In the genomic region with DNA sequence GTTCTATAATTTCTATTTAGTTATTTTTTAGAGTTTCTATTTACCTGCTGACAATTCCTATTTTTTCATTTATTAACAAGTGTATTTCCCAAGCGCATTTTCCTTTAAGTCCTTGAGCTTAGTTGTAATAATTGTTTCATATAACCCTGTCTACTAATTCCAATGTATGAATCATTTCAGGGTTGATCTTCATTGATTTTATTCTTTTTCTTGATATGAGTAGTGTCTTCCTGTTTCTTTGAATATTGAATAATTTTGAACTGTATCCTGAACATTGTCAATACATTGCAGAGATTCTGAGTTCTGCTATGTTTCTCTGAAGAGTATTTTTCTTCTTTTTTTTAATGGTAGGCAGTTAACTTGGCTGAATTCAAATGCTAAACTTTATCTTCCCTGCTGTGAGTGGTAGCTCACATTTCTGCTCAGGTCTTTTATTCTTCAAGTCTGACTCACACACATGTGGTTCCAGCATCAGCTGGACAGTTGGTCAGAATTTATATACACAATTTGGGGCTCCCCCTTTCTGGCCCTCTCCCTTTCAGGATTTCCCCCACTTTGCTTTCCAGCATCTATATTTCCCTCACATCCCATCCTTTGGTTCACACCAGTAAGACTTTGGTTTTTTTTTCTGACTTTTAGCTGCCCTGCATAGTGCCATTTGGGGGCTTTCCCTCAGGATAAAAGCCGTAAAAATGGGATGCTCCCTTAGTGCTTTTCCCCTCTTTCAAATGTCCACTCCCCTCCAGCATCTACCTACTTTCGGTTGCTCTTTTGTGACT, we compare ENCODE assay signal across 13 cellular contexts. TPM values are rescaled to one million over a fixed set of nuclear protein-coding genes. Genes with fewer than 3 reads are reported as not detected.
DNase-seq lines count a peak whose midpoint lies in the region; ATAC-seq and TF ChIP-seq lines count a peak whose summit lies in the region.
"Had no signal": no experiment of that assay in that cellular context is flagged by ENCODE, and none has a peak within 500 bp of the region (broad histone marks: within the 10 kb centered on the region; RNA-seq: fewer than 3 reads in every experiment).

No MANE protein-coding gene starts in this region.

- peak overlapping the region; percentile 22; the same call in 1 of the 2 replicates for H3K27ac Mint-ChIP-seq in WTC11
- H3K27ac Mint-ChIP-seq: mesothelial cell of epicardium had no signal

- DNase-seq in WTC11 (ENCODE audit: low spot score) (no peak), kidney tubule cell (ENCODE audit: low spot score) (peak; percentile 46), hepatic stellate cell (ENCODE audit: low spot score) (no peak), cortex of kidney (lab: John Stamatoyannopoulos, UW) (no peak), NCI-H1417 treated with DMSO at 0.1 percent for 48 hours (lab: John Stamatoyannopoulos, UW) (no peak)
- DNase-seq in effector CD8-positive, alpha-beta T cell (lab: John Stamatoyannopoulos, UW) = no peak
- DNase-seq: aorta; H7; MG63; stimulated activated CD4-positive, alpha-beta T cell treated with anti-CD3 and anti-CD28 coated beads, Interleukin-2, amount 100 ng/mL, for 24 hours had no signal

- peaks cover 56% of the 10 kb centered on the region for H3K4me1 Mint-ChIP-seq in WTC11

- no peak overlapping the region for H3K4me3 Mint-ChIP-seq in WTC11
- H3K4me3 Mint-ChIP-seq: mesothelial cell of epicardium had no signal

- peak; percentile 65 for ATAC-seq in GM19023 (IDR thresholded peaks at IDR 0.05; ENCODE audit: unreplicated experiment)
- ATAC-seq in HG02852 (IDR thresholded peaks at IDR 0.05; ENCODE audit: unreplicated experiment) = peak; percentile 45
- ATAC-seq in WTC11 = peak; percentile 49

- H3K27me3 Mint-ChIP-seq in WTC11 (ENCODE audit: low read depth) = peaks cover 4% of the 10 kb centered on the region; the same call in 1 of the 2 replicates

- no peak for TF ChIP-seq CTCF in WTC11 (IDR thresholded peaks at IDR 0.05)

- peaks cover 21% of the 10 kb centered on the region for H3K36me3 Mint-ChIP-seq in WTC11

- CTCF ChIA-PET in WTC11 (lab: Charles Lee) = interaction anchor here (0.6 to 1.3 kb wide), 3 partner anchors 10 to 406 kb away, joined by 3 to 6 read pairs (median 3); no protein-coding TSS in a partner anchor

- POLR2A ChIA-PET in WTC11 (lab: Charles Lee) = interaction anchor here (0.6 kb wide), 1 partner anchor 9 kb away, joined by 3 read pairs; no protein-coding TSS in a partner anchor

- H3K9me3 Mint-ChIP-seq in WTC11 = peaks cover 27% of the 10 kb centered on the region

TF ChIP-seq in WTC11, 78 proteins besides CTCF, POLR2A, EP300 and RAD21 (continues in another document):
- TF ChIP-seq, protein P1, sequence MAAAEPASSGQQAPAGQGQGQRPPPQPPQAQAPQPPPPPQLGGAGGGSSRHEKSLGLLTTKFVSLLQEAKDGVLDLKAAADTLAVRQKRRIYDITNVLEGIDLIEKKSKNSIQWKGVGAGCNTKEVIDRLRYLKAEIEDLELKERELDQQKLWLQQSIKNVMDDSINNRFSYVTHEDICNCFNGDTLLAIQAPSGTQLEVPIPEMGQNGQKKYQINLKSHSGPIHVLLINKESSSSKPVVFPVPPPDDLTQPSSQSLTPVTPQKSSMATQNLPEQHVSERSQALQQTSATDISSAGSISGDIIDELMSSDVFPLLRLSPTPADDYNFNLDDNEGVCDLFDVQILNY (CRISPR knock-in tag; IDR thresholded peaks at IDR 0.05) = no peak
- TF ChIP-seq ZBTB21 (CRISPR knock-in tag; IDR thresholded peaks at IDR 0.05; ENCODE audit: borderline replicate concordance) (no peak), HMGA2 (CRISPR knock-in tag; IDR thresholded peaks at IDR 0.05) (no peak), NR3C1 (CRISPR knock-in tag; conservative IDR thresholded peaks at IDR 0.05; ENCODE audit: low read depth) (no peak), ATF2 (CRISPR knock-in tag; IDR thresholded peaks at IDR 0.05; ENCODE audit: borderline replicate concordance, low read depth) (no peak), ZNF396 (CRISPR knock-in tag; IDR thresholded peaks at IDR 0.05; ENCODE audit: borderline replicate concordance) (no peak), TP53 (CRISPR knock-in tag; IDR thresholded peaks at IDR 0.05) (no peak), MLX (CRISPR knock-in tag; IDR thresholded peaks at IDR 0.05) (no peak), EMX1 (CRISPR knock-in tag; IDR thresholded peaks at IDR 0.05) (no peak)
- TF ChIP-seq, protein P2, sequence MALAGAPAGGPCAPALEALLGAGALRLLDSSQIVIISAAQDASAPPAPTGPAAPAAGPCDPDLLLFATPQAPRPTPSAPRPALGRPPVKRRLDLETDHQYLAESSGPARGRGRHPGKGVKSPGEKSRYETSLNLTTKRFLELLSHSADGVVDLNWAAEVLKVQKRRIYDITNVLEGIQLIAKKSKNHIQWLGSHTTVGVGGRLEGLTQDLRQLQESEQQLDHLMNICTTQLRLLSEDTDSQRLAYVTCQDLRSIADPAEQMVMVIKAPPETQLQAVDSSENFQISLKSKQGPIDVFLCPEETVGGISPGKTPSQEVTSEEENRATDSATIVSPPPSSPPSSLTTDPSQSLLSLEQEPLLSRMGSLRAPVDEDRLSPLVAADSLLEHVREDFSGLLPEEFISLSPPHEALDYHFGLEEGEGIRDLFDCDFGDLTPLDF (CRISPR knock-in tag; IDR thresholded peaks at IDR 0.05) = no peak
- TF ChIP-seq, protein P3, sequence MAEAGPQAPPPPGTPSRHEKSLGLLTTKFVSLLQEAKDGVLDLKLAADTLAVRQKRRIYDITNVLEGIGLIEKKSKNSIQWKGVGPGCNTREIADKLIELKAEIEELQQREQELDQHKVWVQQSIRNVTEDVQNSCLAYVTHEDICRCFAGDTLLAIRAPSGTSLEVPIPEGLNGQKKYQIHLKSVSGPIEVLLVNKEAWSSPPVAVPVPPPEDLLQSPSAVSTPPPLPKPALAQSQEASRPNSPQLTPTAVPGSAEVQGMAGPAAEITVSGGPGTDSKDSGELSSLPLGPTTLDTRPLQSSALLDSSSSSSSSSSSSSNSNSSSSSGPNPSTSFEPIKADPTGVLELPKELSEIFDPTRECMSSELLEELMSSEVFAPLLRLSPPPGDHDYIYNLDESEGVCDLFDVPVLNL (CRISPR knock-in tag; IDR thresholded peaks at IDR 0.05; ENCODE audit: borderline replicate concordance, low read depth) = no peak
- TF ChIP-seq, protein P4, sequence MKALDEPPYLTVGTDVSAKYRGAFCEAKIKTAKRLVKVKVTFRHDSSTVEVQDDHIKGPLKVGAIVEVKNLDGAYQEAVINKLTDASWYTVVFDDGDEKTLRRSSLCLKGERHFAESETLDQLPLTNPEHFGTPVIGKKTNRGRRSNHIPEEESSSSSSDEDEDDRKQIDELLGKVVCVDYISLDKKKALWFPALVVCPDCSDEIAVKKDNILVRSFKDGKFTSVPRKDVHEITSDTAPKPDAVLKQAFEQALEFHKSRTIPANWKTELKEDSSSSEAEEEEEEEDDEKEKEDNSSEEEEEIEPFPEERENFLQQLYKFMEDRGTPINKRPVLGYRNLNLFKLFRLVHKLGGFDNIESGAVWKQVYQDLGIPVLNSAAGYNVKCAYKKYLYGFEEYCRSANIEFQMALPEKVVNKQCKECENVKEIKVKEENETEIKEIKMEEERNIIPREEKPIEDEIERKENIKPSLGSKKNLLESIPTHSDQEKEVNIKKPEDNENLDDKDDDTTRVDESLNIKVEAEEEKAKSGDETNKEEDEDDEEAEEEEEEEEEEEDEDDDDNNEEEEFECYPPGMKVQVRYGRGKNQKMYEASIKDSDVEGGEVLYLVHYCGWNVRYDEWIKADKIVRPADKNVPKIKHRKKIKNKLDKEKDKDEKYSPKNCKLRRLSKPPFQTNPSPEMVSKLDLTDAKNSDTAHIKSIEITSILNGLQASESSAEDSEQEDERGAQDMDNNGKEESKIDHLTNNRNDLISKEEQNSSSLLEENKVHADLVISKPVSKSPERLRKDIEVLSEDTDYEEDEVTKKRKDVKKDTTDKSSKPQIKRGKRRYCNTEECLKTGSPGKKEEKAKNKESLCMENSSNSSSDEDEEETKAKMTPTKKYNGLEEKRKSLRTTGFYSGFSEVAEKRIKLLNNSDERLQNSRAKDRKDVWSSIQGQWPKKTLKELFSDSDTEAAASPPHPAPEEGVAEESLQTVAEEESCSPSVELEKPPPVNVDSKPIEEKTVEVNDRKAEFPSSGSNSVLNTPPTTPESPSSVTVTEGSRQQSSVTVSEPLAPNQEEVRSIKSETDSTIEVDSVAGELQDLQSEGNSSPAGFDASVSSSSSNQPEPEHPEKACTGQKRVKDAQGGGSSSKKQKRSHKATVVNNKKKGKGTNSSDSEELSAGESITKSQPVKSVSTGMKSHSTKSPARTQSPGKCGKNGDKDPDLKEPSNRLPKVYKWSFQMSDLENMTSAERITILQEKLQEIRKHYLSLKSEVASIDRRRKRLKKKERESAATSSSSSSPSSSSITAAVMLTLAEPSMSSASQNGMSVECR (CRISPR knock-in tag; IDR thresholded peaks at IDR 0.05; ENCODE audit: borderline replicate concordance) = no peak
- TF ChIP-seq, protein P5, sequence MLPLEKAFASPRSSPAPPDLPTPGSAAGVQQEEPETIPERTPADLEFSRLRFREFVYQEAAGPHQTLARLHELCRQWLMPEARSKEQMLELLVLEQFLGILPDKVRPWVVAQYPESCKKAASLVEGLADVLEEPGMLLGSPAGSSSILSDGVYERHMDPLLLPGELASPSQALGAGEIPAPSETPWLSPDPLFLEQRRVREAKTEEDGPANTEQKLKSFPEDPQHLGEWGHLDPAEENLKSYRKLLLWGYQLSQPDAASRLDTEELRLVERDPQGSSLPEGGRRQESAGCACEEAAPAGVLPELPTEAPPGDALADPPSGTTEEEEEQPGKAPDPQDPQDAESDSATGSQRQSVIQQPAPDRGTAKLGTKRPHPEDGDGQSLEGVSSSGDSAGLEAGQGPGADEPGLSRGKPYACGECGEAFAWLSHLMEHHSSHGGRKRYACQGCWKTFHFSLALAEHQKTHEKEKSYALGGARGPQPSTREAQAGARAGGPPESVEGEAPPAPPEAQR (CRISPR knock-in tag; IDR thresholded peaks at IDR 0.05) = no peak

RNA-seq across cellular contexts. Expression of gene WDR26, which starts 54.4 kb away (rescaled TPM):
- 64.9 to 66.1 TPM (median 65.3 TPM) in 3 replicates for total RNA-seq in WTC11 (2021)
